Comparison of ENCODE assay signal across 20 cellular contexts in the genomic region with DNA sequence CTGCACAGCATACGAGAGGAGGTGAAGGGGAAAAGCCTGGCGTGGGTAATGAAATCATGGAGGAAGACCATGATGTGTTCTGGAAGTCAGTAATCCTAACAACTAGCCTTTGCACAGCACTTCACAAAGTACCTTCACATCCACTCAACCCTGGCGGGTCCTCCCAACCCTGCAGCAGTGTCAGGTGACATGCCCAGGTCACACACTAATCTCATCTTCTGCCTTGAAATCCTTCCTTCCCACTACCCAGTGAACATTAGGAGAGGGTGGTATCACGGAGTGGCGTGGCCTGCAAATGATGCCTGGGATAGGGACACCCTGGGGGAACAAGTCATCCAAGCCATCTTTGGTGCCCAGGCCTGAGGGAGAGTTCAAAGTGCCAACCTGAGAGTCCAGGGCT. TPM values are rescaled to one million over a fixed set of nuclear protein-coding genes. Genes with fewer than 3 reads are reported as not detected.
DNase-seq lines count a peak whose midpoint lies in the region; ATAC-seq and TF ChIP-seq lines count a peak whose summit lies in the region.
"Had no signal": no experiment of that assay in that cellular context is flagged by ENCODE, and none has a peak within 500 bp of the region (broad histone marks: within the 10 kb centered on the region; RNA-seq: fewer than 3 reads in every experiment).

No MANE protein-coding gene starts in this region.

- H3K27ac Mint-ChIP-seq in dendritic cell treated with granulocyte-macrophage colony-stimulating factor and Interleukin-4, amounts not matched to agents 40 ng/mL and 50 ng/mL, for 4 days: peak overlapping the region; percentile 18
- H3K27ac Mint-ChIP-seq in memory B cell: peak overlapping the region; percentile 14
- H3K27ac Mint-ChIP-seq: B cell; CD8-positive, alpha-beta T cell had no signal

- H3K4me3 ChIP-seq in right cardiac atrium (ENCODE audit: low read length): no peak overlapping the region
- H3K4me3 ChIP-seq: BLaER1 treated with 17β-estradiol and CSF1 and Interleukin-3, amounts not matched to agents 10 nM and 100 nM; GM12878; GM23248 had no signal

- DNase-seq in Right ventricle myocardium inferior (ENCODE audit: missing footprints): peak; percentile 1
- DNase-seq in right cardiac atrium: no peak
- DNase-seq in memory B cell (ENCODE audit: low spot score in 2 of 2): no peak
- no peak for DNase-seq in NCI-H2196 treated with DMSO at 0.1 percent for 48 hours (lab: John Stamatoyannopoulos, UW; ENCODE audit: unreplicated experiment)
- no peak for DNase-seq in omental fat pad (ENCODE audit: low spot score)
- DNase-seq in NCI-H1930 (lab: John Stamatoyannopoulos, UW): no peak
- DNase-seq: CD8-positive, alpha-beta T cell; DMS 273 treated with DMSO at 0.1 percent for 48 hours; DMS53; DND-41; EL; GM23248; HCEC 1CT had no signal

- H3K4me1 Mint-ChIP-seq in dendritic cell treated with granulocyte-macrophage colony-stimulating factor and Interleukin-4, amounts not matched to agents 40 ng/mL and 50 ng/mL, for 4 days (ENCODE audit: low read depth): peaks cover 21% of the 10 kb centered on the region
- H3K4me1 Mint-ChIP-seq in memory B cell: peaks cover 16% of the 10 kb centered on the region

- no peak for TF ChIP-seq CTCF in omental fat pad (IDR thresholded peaks at IDR 0.05)

- H3K9me3 ChIP-seq in right cardiac atrium (ENCODE audit: control insufficient read depth, low read length): no peaks in the 10 kb centered on the region
- H3K9me3 ChIP-seq: BLaER1 treated with 17β-estradiol and CSF1 and Interleukin-3, amounts not matched to agents 10 nM and 100 nM had no signal

- H3K27me3 Mint-ChIP-seq in dendritic cell treated with granulocyte-macrophage colony-stimulating factor and Interleukin-4, amounts not matched to agents 40 ng/mL and 50 ng/mL, for 4 days: peaks cover 26% of the 10 kb centered on the region
- no peaks in the 10 kb centered on the region for H3K27me3 Mint-ChIP-seq in memory B cell
- H3K27me3 Mint-ChIP-seq: B cell had no signal

- H3K9me3 Mint-ChIP-seq in dendritic cell treated with granulocyte-macrophage colony-stimulating factor and Interleukin-4, amounts not matched to agents 40 ng/mL and 50 ng/mL, for 4 days: peaks cover 6% of the 10 kb centered on the region
- H3K9me3 Mint-ChIP-seq in memory B cell: no peaks in the 10 kb centered on the region
- H3K9me3 Mint-ChIP-seq: CD8-positive, alpha-beta T cell had no signal

- H3K4me1 ChIP-seq in right cardiac atrium (ENCODE audit: control insufficient read depth, insufficient read depth, low read length): no peaks in the 10 kb centered on the region

- ATAC-seq in Right ventricle myocardium inferior (no peak), right cardiac atrium (no peak), memory B cell (ENCODE audit: low read depth) (no peak), omental fat pad (ENCODE audit: low FRiP score) (no peak)
- ATAC-seq: CD8-positive, alpha-beta T cell; GM12878; HepG2 had no signal

- H3K27ac ChIP-seq in right cardiac atrium (ENCODE audit: low read length): no peak overlapping the region
- H3K27ac ChIP-seq: BLaER1 treated with 17β-estradiol and CSF1 and Interleukin-3, amounts not matched to agents 10 nM and 100 nM; GM23248 had no signal

- H3K4me3 Mint-ChIP-seq in dendritic cell treated with granulocyte-macrophage colony-stimulating factor and Interleukin-4, amounts not matched to agents 40 ng/mL and 50 ng/mL, for 4 days: no peak overlapping the region
- no peak overlapping the region for H3K4me3 Mint-ChIP-seq in memory B cell
- H3K4me3 Mint-ChIP-seq: B cell; CD8-positive, alpha-beta T cell had no signal

- H3K27me3 ChIP-seq in right cardiac atrium (ENCODE audit: control insufficient read depth, insufficient read depth): no peaks in the 10 kb centered on the region
- H3K27me3 ChIP-seq: BLaER1 treated with 17β-estradiol and CSF1 and Interleukin-3, amounts not matched to agents 10 nM and 100 nM had no signal

- H3K36me3 Mint-ChIP-seq in dendritic cell treated with granulocyte-macrophage colony-stimulating factor and Interleukin-4, amounts not matched to agents 40 ng/mL and 50 ng/mL, for 4 days (ENCODE audit: low read depth): no peaks in the 10 kb centered on the region
- no peaks in the 10 kb centered on the region for H3K36me3 Mint-ChIP-seq in memory B cell
- H3K36me3 Mint-ChIP-seq: CD8-positive, alpha-beta T cell had no signal

- intact Hi-C loops in Right ventricle myocardium inferior (cut with DNase I) (no loop called here), right cardiac atrium (cut with DNase I) (no loop called here)
- intact Hi-C loops in dendritic cell treated with granulocyte-macrophage colony-stimulating factor and Interleukin-4, amounts not matched to agents 40 ng/mL and 50 ng/mL, for 4 days (cut with micrococcal nuclease): no loop called here

- WGBS in right cardiac atrium: 93% methylated on average over 5 of the region's 5 CpGs

RNA-seq across cellular contexts. Expression of a gene that starts 14.5 kb away (rescaled TPM):
- not detected for total RNA-seq in Right ventricle myocardium inferior
- not detected for total RNA-seq in right cardiac atrium
- polyA plus RNA-seq in right cardiac atrium: not detected
- total RNA-seq in omental fat pad: not detected
- total RNA-seq: A172; B cell; CD8-positive, alpha-beta T cell; G401; GM12878; GM23248; HepG2 had no signal
- polyA plus RNA-seq: GM12878, GM23248 had no signal

RNA-seq across cellular contexts. Expression of a gene that starts 14.7 kb away (rescaled TPM):
- total RNA-seq in Right ventricle myocardium inferior: 34.7 TPM
- 10 to 100 TPM; 37.0 to 42.3 (median 39.3) TPM for total RNA-seq in right cardiac atrium
- polyA plus RNA-seq in right cardiac atrium: 46.6 TPM
- 100 to 1,000 TPM in 2 of 4 donors, 10 to 100 TPM in 2; 78.5 to 338 (median 163) TPM for total RNA-seq in omental fat pad

RNA-seq across cellular contexts. Expression of a gene that starts 20.7 kb away (rescaled TPM):
- total RNA-seq in Right ventricle myocardium inferior: 1.4 TPM
- under 1 TPM in 3 of 4 donors, not detected in 1; 0.29 to 0.97 (median 0.53) TPM for total RNA-seq in right cardiac atrium
- not detected for polyA plus RNA-seq in right cardiac atrium
- total RNA-seq in omental fat pad: 1 to 10 TPM in 1 of 4 donors, under 1 TPM in 2, not detected in 1; 0.65 to 1.1 (median 0.72) TPM
- total RNA-seq: A172, B cell, G401, GM12878, GM23248, HepG2 had no signal
- polyA plus RNA-seq: HepG2 had no signal

RNA-seq across cellular contexts. Expression of a gene that starts 23.6 kb away (rescaled TPM):
- total RNA-seq in Right ventricle myocardium inferior (2.1 TPM), right cardiac atrium (1 to 10 TPM; 1.9 to 2.9 (median 2.4) TPM), omental fat pad (10 to 100 TPM; 10.4 to 32.2 (median 21.3) TPM)
- 1.8 TPM for polyA plus RNA-seq in right cardiac atrium

RNA-seq across cellular contexts. Expression of a gene that starts 38.5 kb away (rescaled TPM):
- total RNA-seq in Right ventricle myocardium inferior (86.9 TPM), right cardiac atrium (10 to 100 TPM; 80.0 to 83.1 (median 81.1) TPM), omental fat pad (10 to 100 TPM; 75.3 to 98.0 (median 79.4) TPM)
- polyA plus RNA-seq in right cardiac atrium: 85.8 TPM
